Comparison of ENCODE assay signal across 8 cellular contexts in the genomic region with DNA sequence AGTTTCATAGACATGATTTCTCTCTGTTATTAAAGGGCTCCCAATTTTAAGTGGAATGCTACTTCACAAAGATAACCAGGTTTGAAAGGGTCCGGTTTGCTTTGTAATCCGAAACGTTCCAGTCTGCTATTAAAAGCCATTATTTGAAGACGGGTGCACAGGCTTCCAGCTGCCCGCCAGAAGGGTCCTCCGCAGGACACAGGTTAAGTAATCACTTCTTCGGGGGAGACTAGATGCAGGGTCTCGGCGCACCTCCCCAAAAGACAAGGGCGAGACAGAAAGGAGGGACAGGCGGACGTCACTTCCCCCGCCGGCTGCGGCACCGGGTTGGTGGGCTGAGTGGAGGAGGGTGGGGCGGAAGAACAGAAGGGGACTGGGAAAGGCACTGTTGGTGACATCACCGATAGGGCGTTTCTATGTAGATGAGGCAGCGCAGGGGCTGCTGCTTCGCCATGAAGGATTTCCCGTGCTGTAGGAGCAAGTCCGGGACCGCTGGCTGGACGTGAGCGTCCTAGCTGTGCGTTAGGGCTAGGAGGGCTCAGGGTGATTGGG. TPM values are rescaled to one million over a fixed set of nuclear protein-coding genes. Genes with fewer than 3 reads are reported as not detected.
DNase-seq lines count a peak whose midpoint lies in the region; ATAC-seq and TF ChIP-seq lines count a peak whose summit lies in the region.

No MANE protein-coding gene starts in this region.

- H3K36me3 Mint-ChIP-seq in progenitor cell of endocrine pancreas (ENCODE audit: insufficient read depth): no peaks in the 10 kb centered on the region

- H3F3A ChIP-seq in SU-DHL-6 (ENCODE audit: insufficient read depth): peaks cover 56% of the 10 kb centered on the region

- H3K27me3 Mint-ChIP-seq in progenitor cell of endocrine pancreas: no peaks in the 10 kb centered on the region

- no peaks in the 10 kb centered on the region for H3K79me2 ChIP-seq in SU-DHL-6 (ENCODE audit: insufficient read depth, low read length)

- H3K36me3 ChIP-seq in SU-DHL-6 (ENCODE audit: low read length): no peaks in the 10 kb centered on the region

- DNase-seq in GM12864 (ENCODE audit: low read depth) (peak; percentile 98), NCI-H1417 treated with DMSO at 0.1 percent for 48 hours (lab: John Stamatoyannopoulos, UW) (peak; percentile 86), amniotic epithelial cell (ENCODE audit: low read depth) (peak; percentile 98), left ventricle myocardium superior (peak; percentile 96), progenitor cell of endocrine pancreas (ENCODE audit: low spot score, unreplicated experiment) (peak; percentile 86), ureter (ENCODE audit: low spot score) (peak; percentile 100)

- H3K27me3 ChIP-seq in SU-DHL-6 (ENCODE audit: low read length): no peaks in the 10 kb centered on the region

- H3K27ac Mint-ChIP-seq in progenitor cell of endocrine pancreas: no peak overlapping the region

- TF ChIP-seq CTCF in GM12864 (IDR thresholded peaks at IDR 0.05; ENCODE audit: low read depth, low read length, missing control alignments) (no peak), SU-DHL-6 (IDR thresholded peaks at IDR 0.05; ENCODE audit: insufficient read depth, low read length, poor library complexity, severe bottlenecking) (no peak), progenitor cell of endocrine pancreas (IDR thresholded peaks at IDR 0.05; ENCODE audit: unreplicated experiment) (no peak)

- intact Hi-C loops in left ventricle myocardium superior (cut with micrococcal nuclease): no loop called here

- H3K9me3 Mint-ChIP-seq in progenitor cell of endocrine pancreas (ENCODE audit: low read depth): no peaks in the 10 kb centered on the region

- peak overlapping the region; percentile 89 for H3K4me2 ChIP-seq in SU-DHL-6 (ENCODE audit: low read depth, low read length, poor library complexity, severe bottlenecking)

- H3K4me3 ChIP-seq in GM12864 (ENCODE audit: low read depth, low read length) (peak overlapping the region; percentile 49), SU-DHL-6 (ENCODE audit: insufficient read depth, low read length, poor library complexity, severe bottlenecking) (peak overlapping the region; percentile 52)

- H3K9ac ChIP-seq in SU-DHL-6 (ENCODE audit: low read length): peak overlapping the region; percentile 68

- peaks cover 13% of the 10 kb centered on the region for H3K4me1 Mint-ChIP-seq in progenitor cell of endocrine pancreas (ENCODE audit: low read depth)

- H4K20me1 ChIP-seq in SU-DHL-6 (ENCODE audit: low read depth, low read length): no peaks in the 10 kb centered on the region

- ATAC-seq in HG02798 (IDR thresholded peaks at IDR 0.05; ENCODE audit: poor library complexity, unreplicated experiment) (peak; percentile 94), left ventricle myocardium superior (peak; percentile 99)

- H2AFZ ChIP-seq in SU-DHL-6 (ENCODE audit: low read depth, low read length, severe bottlenecking): peak overlapping the region; percentile 93

- peak overlapping the region; percentile 94 for H3K27ac ChIP-seq in SU-DHL-6 (ENCODE audit: low read depth, low read length)

- no peak overlapping the region for H3K4me3 Mint-ChIP-seq in progenitor cell of endocrine pancreas (ENCODE audit: low read depth)

- no peaks in the 10 kb centered on the region for H3K9me2 ChIP-seq in SU-DHL-6 (replicated peaks; ENCODE audit: insufficient read depth, low read length)

- H3K9me3 ChIP-seq in SU-DHL-6 (ENCODE audit: insufficient read depth, low read length): peaks cover 14% of the 10 kb centered on the region; the same call in 1 of the 2 replicates

RNA-seq across cellular contexts. Expression of gene RNU1-2, which starts 8.9 kb away (rescaled TPM):
- total RNA-seq in left ventricle myocardium superior: 4,234 TPM
- 3,923 and 3,957 TPM in 2 replicates for total RNA-seq in progenitor cell of endocrine pancreas
- 1,626 TPM for total RNA-seq in ureter

RNA-seq across cellular contexts. Expression of gene CROCC, which starts 17.1 kb away (rescaled TPM):
- total RNA-seq in left ventricle myocardium superior (7.9 TPM), progenitor cell of endocrine pancreas (51.5 TPM in 2 replicates), ureter (38.5 TPM)

Comparison
In these comparisons a context has a peak if more than half of its experiments do, and no peak if none do; other contexts are left out.
1. Peak in every context shown above with its lines: DNase-seq, ATAC-seq, H3K4me3 ChIP-seq and H3K27ac ChIP-seq.